4 cellular contexts compared by ENCODE assay signal in genomic region chr12:116024769-116025168, GRCh38.
"Had no signal": no experiment of that assay in that cellular context is flagged by ENCODE, and none has a peak within 500 bp of the region (broad histone marks: within the 10 kb centered on the region; RNA-seq: fewer than 3 reads in every experiment).

No MANE protein-coding gene starts in this region.

- H3K4me3 Mint-ChIP-seq: GM23338, H9 had no signal

- H3K4me3 ChIP-seq: GM23338 had no signal

- ATAC-seq: GM23338 had no signal

- H3K27ac Mint-ChIP-seq: GM23338, H9 had no signal

- H3K9me3 Mint-ChIP-seq: GM23338, H9 had no signal

- DNase-seq: H9, HCEC 1CT, IMR-90 had no signal
